ENCODE assay signal across 8 cellular contexts in the genomic region with DNA sequence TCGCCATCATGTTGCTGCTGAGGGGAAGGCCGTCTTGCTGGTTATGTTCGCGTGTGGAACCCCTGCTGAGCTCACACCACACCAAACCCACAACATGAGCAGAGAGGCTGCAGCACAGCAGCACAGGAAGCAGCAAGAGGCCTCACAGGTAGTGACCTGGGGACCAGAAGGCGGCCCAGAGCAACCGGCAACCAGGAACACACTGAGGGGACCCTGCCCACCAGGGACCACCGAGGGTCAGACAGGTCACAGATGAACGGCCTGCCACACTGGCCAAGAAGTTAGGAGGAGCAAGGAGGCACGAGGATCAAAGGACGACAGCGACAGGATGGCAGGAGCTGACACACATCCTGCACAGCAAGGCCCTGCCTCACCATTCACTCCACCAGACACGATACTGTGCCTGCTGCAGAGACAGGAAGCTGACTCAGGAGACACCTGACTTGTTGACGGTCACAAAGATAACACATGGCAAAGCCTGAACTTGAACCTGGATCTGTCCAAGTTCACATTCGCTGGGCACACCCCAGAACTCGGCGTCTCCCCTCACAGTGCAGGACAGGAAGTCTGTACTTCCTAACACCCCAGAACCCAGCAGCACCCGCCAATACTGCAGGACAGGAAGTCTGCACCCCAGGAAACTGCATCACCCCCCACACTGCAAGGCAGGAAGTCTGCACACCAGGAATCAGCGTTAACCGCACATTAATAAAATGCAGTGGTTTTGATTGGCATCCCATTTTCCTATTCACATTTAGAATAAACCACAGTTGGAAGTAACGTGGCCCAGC.
A peak's percentile ranks its signal among the peaks of the same experiment; 100 is the strongest.
DNase-seq lines count a peak whose midpoint lies in the region; TF ChIP-seq lines count a peak whose summit lies in the region.

No MANE protein-coding gene starts in this region.

- H3K9ac ChIP-seq in fibroblast of lung (ENCODE audit: insufficient read depth, low read length), result no peak overlapping the region

- H3K4me3 ChIP-seq in fibroblast of lung (replicated peaks in 1 of 4; ENCODE audit: control extremely low read depth in 1 of 4, insufficient read depth in 1 of 4, low read depth in 3 of 4, low read length in 4 of 4) (no peak overlapping the region), spleen (peak overlapping the region in 3 of 8 donors; percentile 7 to 52 (median 11)), suprapubic skin (no peak overlapping the region)

- no peak for TF ChIP-seq POLR2A in spleen (IDR thresholded peaks at IDR 0.05)
- no peak for TF ChIP-seq POLR2A in suprapubic skin (IDR thresholded peaks at IDR 0.05)

- H3K4me1 ChIP-seq in fibroblast of lung (ENCODE audit: control insufficient read depth, extremely low read depth, insufficient read depth, low read length) (peaks cover 43% of the 10 kb centered on the region), spleen (peaks cover 74 to 100% (median 92%) of the 10 kb centered on the region in 6 donors), suprapubic skin (peaks cover 92% of the 10 kb centered on the region)

- no peaks in the 10 kb centered on the region for H3K9me3 ChIP-seq in fibroblast of lung (ENCODE audit: control insufficient read depth, insufficient read depth, low read depth, low read length)
- no peaks in the 10 kb centered on the region for H3K9me3 ChIP-seq in spleen
- no peaks in the 10 kb centered on the region for H3K9me3 ChIP-seq in suprapubic skin

- H4K20me1 ChIP-seq in fibroblast of lung (ENCODE audit: control insufficient read depth, extremely low read depth, insufficient read depth, low read length), result no peaks in the 10 kb centered on the region

- intact Hi-C loops in spleen (cut with DNase I; ENCODE audit: low total_unique reads), result no loop called here

- peak overlapping the region; percentile 74 for H3K27ac ChIP-seq in fibroblast of lung (ENCODE audit: insufficient read depth, low read length)
- H3K27ac ChIP-seq in spleen, result peak overlapping the region; percentile 16 to 87 (median 71)
- H3K27ac ChIP-seq in suprapubic skin, result no peak overlapping the region

- H3K36me3 ChIP-seq in fibroblast of lung (ENCODE audit: control insufficient read depth, insufficient read depth, low read length) (peaks cover 17% of the 10 kb centered on the region), spleen (peaks cover 0 to 38% (median 21%) of the 10 kb centered on the region in 6 donors), suprapubic skin (peaks cover 15% of the 10 kb centered on the region)

- no peak for TF ChIP-seq EP300 in suprapubic skin (IDR thresholded peaks at IDR 0.05)

- H3K4me2 ChIP-seq in fibroblast of lung (ENCODE audit: extremely low read depth, insufficient read depth, low read length), result peak overlapping the region; percentile 45

- H3K27me3 ChIP-seq in fibroblast of lung (ENCODE audit: control insufficient read depth, insufficient read depth, low read length), result no peaks in the 10 kb centered on the region
- no peaks in the 10 kb centered on the region for H3K27me3 ChIP-seq in spleen (replicated peaks in 1 of 7)
- H3K27me3 ChIP-seq in suprapubic skin, result no peaks in the 10 kb centered on the region

- 13 to 21% (median 17%) methylated on average over 14 to 20 of the region's 20 CpGs for WGBS in spleen, 5 donors
- 57% methylated on average over 12 of the region's 20 CpGs for WGBS in suprapubic skin

- peaks cover 91% of the 10 kb centered on the region for H3K79me2 ChIP-seq in fibroblast of lung (ENCODE audit: control insufficient read depth, insufficient read depth, low read length)

- H2AFZ ChIP-seq in fibroblast of lung (ENCODE audit: low read length), result no peak overlapping the region

- TF ChIP-seq CTCF in fibroblast of lung (conservative IDR thresholded peaks at IDR 0.05 in 1 of 2, IDR thresholded peaks at IDR 0.05 in 1 of 2; ENCODE audit: low read depth in 1 of 2, low read length in 2 of 2) (no peak), spleen (IDR thresholded peaks at IDR 0.05 in 8 of 11, conservative IDR thresholded peaks at IDR 0.05 in 3 of 11) (no peak), suprapubic skin (IDR thresholded peaks at IDR 0.05) (no peak)

- peak; percentile 87 for DNase-seq in EL
- DNase-seq in NAMALWA (ENCODE audit: low spot score), result peak; percentile 52
- peak; percentile 64 for DNase-seq in activated CD8-positive, alpha-beta memory T cell treated with anti-CD3 and anti-CD28 coated beads, Interleukin-2, amount 50 U/mL, for 24 hours (ENCODE audit: extremely low read depth)
- peak; percentile 69 to 94 for DNase-seq in fibroblast of lung (ENCODE audit: low read depth in 2 of 2)
- DNase-seq in spleen, result peak; percentile 87
- no peak for DNase-seq in T1000 (lab: John Stamatoyannopoulos, UW)
- DNase-seq in epidermal melanocyte (ENCODE audit: insufficient read length, low spot score), result no peak
- no peak for DNase-seq in suprapubic skin (ENCODE audit: low spot score in 2 of 2)

Comparison
In these comparisons a context has a peak if more than half of its experiments do, and no peak if none do; other contexts are left out.
1. DNase-seq: peak in EL (single experiment), NAMALWA (single experiment), activated CD8-positive, alpha-beta memory T cell treated with anti-CD3 and anti-CD28 coated beads, Interleukin-2, amount 50 U/mL, for 24 hours (single experiment), fibroblast of lung (2 of 2) and spleen (single experiment); none in T1000 (single experiment), epidermal melanocyte (single experiment) and suprapubic skin (0 of 2).